ENCODE assay signal across 25 cellular contexts in genomic region chr7:79286181-79286580, GRCh38.
DNase-seq lines count a peak whose midpoint lies in the region; ATAC-seq, FAIRE-seq and TF ChIP-seq lines count a peak whose summit lies in the region.
"Had no signal": no experiment of that assay in that cellular context is flagged by ENCODE, and none has a peak within 500 bp of the region (broad histone marks: within the 10 kb centered on the region; RNA-seq: fewer than 3 reads in every experiment).

No MANE protein-coding gene starts in this region.

- H3K27me3 ChIP-seq in Caco-2 (replicated peaks; ENCODE audit: control insufficient read depth, insufficient read depth, low read length) (no peaks in the 10 kb centered on the region), HCT116 (ENCODE audit: insufficient read depth, low read length) (no peaks in the 10 kb centered on the region), endothelial cell of umbilical vein (ENCODE audit: control insufficient read depth in 2 of 2, insufficient read depth in 2 of 2, low read length in 2 of 2) (no peaks in the 10 kb centered on the region)
- H3K27me3 ChIP-seq: BE2C had no signal

- H3K36me3 ChIP-seq in Caco-2 (ENCODE audit: control insufficient read depth, insufficient read depth, low read length) (no peaks in the 10 kb centered on the region), HCT116 (ENCODE audit: control insufficient read depth in 1 of 2, insufficient read depth in 2 of 2, low read length in 2 of 2) (no peaks in the 10 kb centered on the region), endothelial cell of umbilical vein (ENCODE audit: control insufficient read depth in 2 of 2, extremely low read depth in 1 of 2, insufficient read depth in 2 of 2, low read length in 2 of 2) (no peaks in the 10 kb centered on the region)
- H3K36me3 ChIP-seq: BE2C; BLaER1 treated with 17β-estradiol and CSF1 and Interleukin-3, amounts not matched to agents 10 nM and 100 nM; HAP-1 had no signal

- no peak for ATAC-seq in HCT116
- no peak for ATAC-seq in HG03095 (IDR thresholded peaks at IDR 0.05; ENCODE audit: unreplicated experiment)
- ATAC-seq in GM18858 (IDR thresholded peaks at IDR 0.05; ENCODE audit: unreplicated experiment) = no peak
- ATAC-seq in HG03175 (IDR thresholded peaks at IDR 0.05; ENCODE audit: unreplicated experiment) = no peak
- ATAC-seq: A549 had no signal

- no peak overlapping the region for H3K27ac ChIP-seq in HCT116 (ENCODE audit: low read depth, low read length)
- H3K27ac ChIP-seq in endothelial cell of umbilical vein (ENCODE audit: insufficient read depth, low read depth, low read length) = no peak overlapping the region
- H3K27ac ChIP-seq: BLaER1 treated with 17β-estradiol and CSF1 and Interleukin-3, amounts not matched to agents 10 nM and 100 nM had no signal

- dilution Hi-C loops in endothelial cell of umbilical vein (cut with MboI; ENCODE audit: extremely low pct_ligation_motif_present, low sequenced_read_pairs) = no loop called here

- no TSS peak for BruUV-seq in Caco-2 (replicated peaks; lab: Mats Ljungman, UMichigan)
- no TSS peak for BruUV-seq in HCT116 (replicated peaks; lab: Mats Ljungman, UMichigan)
- no TSS peak for BruUV-seq in endothelial cell of umbilical vein (replicated peaks; lab: Mats Ljungman, UMichigan)

- H3K9ac ChIP-seq in HCT116 (ENCODE audit: low read length) = no peak overlapping the region
- no peak overlapping the region for H3K9ac ChIP-seq in endothelial cell of umbilical vein (replicated peaks; ENCODE audit: extremely low read depth, insufficient read depth, low read length)
- H3K9ac ChIP-seq: BLaER1 treated with 17β-estradiol and CSF1 and Interleukin-3, amounts not matched to agents 10 nM and 100 nM had no signal

- RAD21 ChIA-PET in HCT116 (lab: Charles Lee; ENCODE audit: low non-redundant PET in 1 of 2, low total read pairs in 2 of 2, uncharacterized antibody in 2 of 2, unreplicated experiment in 2 of 2) = no interaction called here

- TF ChIP-seq POLR2A in HCT116 (IDR thresholded peaks at IDR 0.05; ENCODE audit: borderline replicate concordance, extremely low read depth, insufficient read depth, insufficient read length) (no peak), endothelial cell of umbilical vein (IDR thresholded peaks at IDR 0.05; ENCODE audit: low read depth, low read length) (no peak)

- H3K9me3 ChIP-seq in Caco-2 (0 out of 2 replicates have a peak, but pooled peaks cover 2% of the 10 kb centered on the region), HCT116 (ENCODE audit: control insufficient read depth in 1 of 2, insufficient read depth in 1 of 2, low read depth in 1 of 2, low read length in 2 of 2) (no peaks in the 10 kb centered on the region), endothelial cell of umbilical vein (replicated peaks; ENCODE audit: control insufficient read depth, insufficient read depth, low read length) (no peaks in the 10 kb centered on the region)
- H3K9me3 ChIP-seq: A549; BE2C; BLaER1 treated with 17β-estradiol and CSF1 and Interleukin-3, amounts not matched to agents 10 nM and 100 nM; HAP-1 had no signal

- no peaks in the 10 kb centered on the region for H3K27me3 Mint-ChIP-seq in Caco-2 (ENCODE audit: insufficient read depth, unreplicated experiment)
- H3K27me3 Mint-ChIP-seq: CD4-positive, alpha-beta T cell; CD8-positive, alpha-beta memory T cell had no signal

- FAIRE-seq in endothelial cell of umbilical vein (lab: Jason Lieb, UNC) = no peak
- FAIRE-seq: A549, G401.6, GM12892, H54 had no signal

- TF ChIP-seq CTCF in Caco-2 (IDR thresholded peaks at IDR 0.05; ENCODE audit: insufficient read depth in 1 of 2, low read depth in 1 of 2, low read length in 1 of 2, severe bottlenecking in 1 of 2, unreplicated experiment in 1 of 2) (no peak), HCT116 (IDR thresholded peaks at IDR 0.05 in 2 of 3, conservative IDR thresholded peaks at IDR 0.05 in 1 of 3; ENCODE audit: borderline replicate concordance in 1 of 3, insufficient read depth in 1 of 3, low read depth in 2 of 3, low read length in 2 of 3) (no peak), endothelial cell of umbilical vein (IDR thresholded peaks at IDR 0.05; ENCODE audit: extremely low read depth in 1 of 2, insufficient read depth in 1 of 2, low read depth in 1 of 2, low read length in 2 of 2) (no peak)

- no peaks in the 10 kb centered on the region for H3K36me3 Mint-ChIP-seq in Caco-2 (ENCODE audit: insufficient read depth, unreplicated experiment)
- H3K36me3 Mint-ChIP-seq: CD14-positive monocyte; CD8-positive, alpha-beta memory T cell had no signal

- H3K4me1 Mint-ChIP-seq in Caco-2 (ENCODE audit: low read depth, unreplicated experiment) = peaks cover 18% of the 10 kb centered on the region
- H3K4me1 Mint-ChIP-seq: CD14-positive monocyte; CD8-positive, alpha-beta memory T cell had no signal

- H2AFZ ChIP-seq in HCT116 (ENCODE audit: low read depth, low read length, poor library complexity, severe bottlenecking) (peak overlapping the region; percentile 33), endothelial cell of umbilical vein (ENCODE audit: low read depth, low read length) (peak overlapping the region; percentile 40)

- peaks cover 7% of the 10 kb centered on the region for H3K9me3 Mint-ChIP-seq in Caco-2 (ENCODE audit: unreplicated experiment)
- H3K9me3 Mint-ChIP-seq: CD14-positive monocyte; CD4-positive, alpha-beta T cell had no signal

- peaks cover 30% of the 10 kb centered on the region for H3K4me1 ChIP-seq in Caco-2
- H3K4me1 ChIP-seq in HCT116 (ENCODE audit: control insufficient read depth in 1 of 2, insufficient read depth in 2 of 2, low read length in 2 of 2) = peaks cover 8 to 13% of the 10 kb centered on the region in 2 experiments; a peak in 2 of 4 replicates
- peaks cover 22% of the 10 kb centered on the region for H3K4me1 ChIP-seq in endothelial cell of umbilical vein (ENCODE audit: control insufficient read depth, extremely low read depth, insufficient read depth, low read length)

- H3K27ac Mint-ChIP-seq in Caco-2 (ENCODE audit: unreplicated experiment) = peak overlapping the region; percentile 20
- H3K27ac Mint-ChIP-seq: CD14-positive monocyte; CD4-positive, alpha-beta T cell; CD8-positive, alpha-beta memory T cell had no signal

- H3K4me3 ChIP-seq in Caco-2 (ENCODE audit: low read depth, low read length) (no peak overlapping the region), HCT116 (replicated peaks in 1 of 2; ENCODE audit: low read depth in 1 of 2, low read length in 2 of 2) (no peak overlapping the region), endothelial cell of umbilical vein (replicated peaks in 1 of 3; ENCODE audit: insufficient read depth in 1 of 3, low read depth in 1 of 3, low read length in 3 of 3) (no peak overlapping the region)
- H3K4me3 ChIP-seq: A549; BLaER1 treated with 17β-estradiol and CSF1 and Interleukin-3, amounts not matched to agents 10 nM and 100 nM; HAP-1 had no signal

- H3K79me2 ChIP-seq in HCT116 (ENCODE audit: insufficient read depth, low read length) (no peaks in the 10 kb centered on the region), endothelial cell of umbilical vein (ENCODE audit: control insufficient read depth, insufficient read depth, low read length) (no peaks in the 10 kb centered on the region)

- H3K4me3 Mint-ChIP-seq in Caco-2 (ENCODE audit: unreplicated experiment) = no peak overlapping the region
- H3K4me3 Mint-ChIP-seq: CD14-positive monocyte; CD4-positive, alpha-beta T cell; CD8-positive, alpha-beta memory T cell had no signal

- H3K9me2 ChIP-seq in HCT116 (ENCODE audit: insufficient read depth) = no peaks in the 10 kb centered on the region

- H4K20me1 ChIP-seq in HCT116 (ENCODE audit: insufficient read depth) (no peaks in the 10 kb centered on the region), endothelial cell of umbilical vein (replicated peaks; ENCODE audit: control insufficient read depth, extremely low read depth, insufficient read depth, low read length) (no peaks in the 10 kb centered on the region)
- H4K20me1 ChIP-seq: BLaER1 treated with 17β-estradiol and CSF1 and Interleukin-3, amounts not matched to agents 10 nM and 100 nM had no signal

- CTCF ChIA-PET in Caco-2 (lab: Charles Lee) = interaction anchor here (1.0 kb wide), 1 partner anchor 12 kb away, joined by 3 read pairs; no protein-coding TSS in a partner anchor
- CTCF ChIA-PET in HCT116 (lab: Charles Lee) = interaction anchor here (1.1 kb wide), 1 partner anchor 12 kb away, joined by 3 read pairs; no protein-coding TSS in a partner anchor
- CTCF ChIA-PET in endothelial cell of umbilical vein (lab: Charles Lee) = interaction anchor here (1.0 to 1.3 kb wide), 3 partner anchors 8 to 13 kb away, joined by 3 to 7 read pairs (median 4); no protein-coding TSS in a partner anchor

- DNase-seq in Caco-2 (no peak), HCT116 (ENCODE audit: low read depth, low spot score) (no peak), NCI-H69 (lab: John Stamatoyannopoulos, UW) (peak; percentile 45), endothelial cell of umbilical vein (ENCODE audit: low read depth, low spot score) (no peak), NCI-H748 treated with DMSO at 0.1 percent for 48 hours (lab: John Stamatoyannopoulos, UW) (no peak)
- DNase-seq: 8988T; ACHN; AML-193; BE2C; Calu3; CD4-positive, alpha-beta T cell; CD8-positive, alpha-beta memory T cell; DMS53; DMS79 treated with DMSO at 0.1 percent for 48 hours; GOT3 had no signal

- POLR2A ChIA-PET in Caco-2 (lab: Charles Lee) (no interaction called here), HCT116 (lab: Charles Lee) (no interaction called here), endothelial cell of umbilical vein (lab: Charles Lee) (no interaction called here)

- no peaks in the 10 kb centered on the region for H3K9me1 ChIP-seq in endothelial cell of umbilical vein (replicated peaks; ENCODE audit: control insufficient read depth, extremely low read depth, insufficient read depth, low read length)

- TF ChIP-seq RAD21 in HCT116 (IDR thresholded peaks at IDR 0.05; ENCODE audit: low read depth) = no peak

- H3K4me2 ChIP-seq in HCT116 (ENCODE audit: low read length) (no peak overlapping the region), endothelial cell of umbilical vein (ENCODE audit: insufficient read depth, low read length) (no peak overlapping the region)
- H3K4me2 ChIP-seq: A549 had no signal

- intact Hi-C loops in Caco-2 (cut with micrococcal nuclease; ENCODE audit: unreplicated experiment) = no loop called here
- intact Hi-C loops in HCT116 (cut with micrococcal nuclease) = no loop called here
- intact Hi-C loops in endothelial cell of umbilical vein (cut with micrococcal nuclease) = no loop called here

TF ChIP-seq in HCT116, 20 proteins besides CTCF, POLR2A, EP300 and RAD21 (continues in another document):
- TF ChIP-seq EZH2phosphoT487 (IDR thresholded peaks at IDR 0.05; ENCODE audit: borderline replicate concordance) = no peak

TF ChIP-seq in endothelial cell of umbilical vein, 7 proteins besides CTCF, POLR2A, EP300 and RAD21 (continues in another document):
- TF ChIP-seq MYC (IDR thresholded peaks at IDR 0.05; ENCODE audit: low read depth, low read length) (no peak), FOS (IDR thresholded peaks at IDR 0.05; ENCODE audit: borderline replicate concordance, insufficient read depth, low read length) (no peak), EZH2 (IDR thresholded peaks at IDR 0.05; ENCODE audit: borderline replicate concordance, low read depth, low read length, severe bottlenecking) (no peak), MAX (IDR thresholded peaks at IDR 0.05; ENCODE audit: insufficient read depth, insufficient read length) (no peak)
